15 cellular contexts compared by ENCODE assay signal in the genomic region with DNA sequence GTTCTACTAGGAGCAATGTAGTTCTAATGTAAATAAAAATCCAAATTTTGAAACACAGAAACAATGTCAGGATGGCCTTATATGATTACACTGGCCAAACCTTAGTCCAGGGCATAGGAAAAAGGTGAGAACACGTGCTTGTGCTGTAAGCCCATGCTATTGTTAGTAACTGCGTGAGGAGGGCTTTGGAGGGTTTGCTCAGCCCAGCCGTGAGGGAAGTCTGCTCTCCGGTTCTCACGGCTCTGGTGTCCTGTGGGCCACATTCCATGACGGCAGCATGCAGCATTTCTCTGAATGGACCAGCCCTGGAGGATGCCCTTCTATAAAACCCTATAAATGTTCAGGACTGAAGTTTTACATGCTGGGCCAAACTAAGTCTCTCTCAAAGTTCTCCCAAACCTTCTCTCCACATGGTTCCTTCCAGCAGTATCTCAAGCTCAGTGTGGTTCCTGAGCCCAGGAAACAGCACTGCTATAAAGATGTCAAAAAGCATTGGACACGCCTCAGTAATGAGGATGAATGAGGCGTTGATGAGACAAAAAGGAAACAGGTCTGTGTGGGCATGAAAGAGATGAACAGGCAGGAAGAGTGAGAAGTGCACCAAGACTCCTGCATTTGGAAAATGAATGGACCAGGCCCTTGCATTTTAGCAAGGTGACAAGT.
DNase-seq lines count a peak whose midpoint lies in the region; ATAC-seq and TF ChIP-seq lines count a peak whose summit lies in the region.
"Had no signal": no experiment of that assay in that cellular context is flagged by ENCODE, and none has a peak within 500 bp of the region (broad histone marks: within the 10 kb centered on the region; RNA-seq: fewer than 3 reads in every experiment).

No MANE protein-coding gene starts in this region.

- TF ChIP-seq POLR2A in stomach (IDR thresholded peaks at IDR 0.05) (no peak), gastroesophageal sphincter (IDR thresholded peaks at IDR 0.05) (no peak)

- H3K9me3 ChIP-seq in stomach (no peaks in the 10 kb centered on the region), gastroesophageal sphincter (no peaks in the 10 kb centered on the region)
- H3K9me3 ChIP-seq: Caco-2 had no signal

- intact Hi-C loops in dorsolateral prefrontal cortex (cut with DNase I) (no loop called here), stomach (cut with DNase I; ENCODE audit: low total_unique reads) (no loop called here)

- H3K36me3 ChIP-seq in stomach (peaks cover 0 to 18% (median 0%) of the 10 kb centered on the region in 4 donors), gastroesophageal sphincter (peaks cover 0 to 5% of the 10 kb centered on the region in 2 donors)

- H3K4me1 ChIP-seq in stomach (peaks cover 0 to 18% (median 7%) of the 10 kb centered on the region in 4 donors), gastroesophageal sphincter (peaks cover 0 to 8% (median 0%) of the 10 kb centered on the region in 3 donors)
- H3K4me1 ChIP-seq: Caco-2 had no signal

- no peak for TF ChIP-seq CTCF in dorsolateral prefrontal cortex (IDR thresholded peaks at IDR 0.05 in 54 of 56, conservative IDR thresholded peaks at IDR 0.05 in 2 of 56; ENCODE audit: low read depth in 1 of 56, partially characterized antibody in 56 of 56)
- TF ChIP-seq CTCF in stomach (IDR thresholded peaks at IDR 0.05) = no peak
- no peak for TF ChIP-seq CTCF in gastroesophageal sphincter (IDR thresholded peaks at IDR 0.05)

- CTCF ChIA-PET in activated CD8-positive, alpha-beta memory T cell treated with anti-CD3 and anti-CD28 coated beads, Interleukin-2, amount 10 ng/mL, durations not matched to agents 7 days and 5 days (lab: Charles Lee) = interaction anchor here (1.2 kb wide), 1 partner anchor 11 kb away, joined by 6 read pairs; no protein-coding TSS in a partner anchor

- H3K27me3 ChIP-seq in dorsolateral prefrontal cortex (no peaks in the 10 kb centered on the region), stomach (no peaks in the 10 kb centered on the region), gastroesophageal sphincter (peaks cover 12% of the 10 kb centered on the region)

- no peak overlapping the region for H3K4me3 Mint-ChIP-seq in activated CD8-positive, alpha-beta memory T cell treated with anti-CD3 and anti-CD28 coated beads, Interleukin-2, amount 10 ng/mL, durations not matched to agents 7 days and 5 days
- H3K4me3 Mint-ChIP-seq: CD4-positive, CD25-positive, alpha-beta regulatory T cell had no signal

- no peak overlapping the region for H3K27ac Mint-ChIP-seq in activated CD8-positive, alpha-beta memory T cell treated with anti-CD3 and anti-CD28 coated beads, Interleukin-2, amount 10 ng/mL, durations not matched to agents 7 days and 5 days
- H3K27ac Mint-ChIP-seq: CD4-positive, CD25-positive, alpha-beta regulatory T cell had no signal

- H3K9me3 Mint-ChIP-seq in activated CD8-positive, alpha-beta memory T cell treated with anti-CD3 and anti-CD28 coated beads, Interleukin-2, amount 10 ng/mL, durations not matched to agents 7 days and 5 days (ENCODE audit: low read depth) = no peaks in the 10 kb centered on the region
- H3K9me3 Mint-ChIP-seq: CD4-positive, CD25-positive, alpha-beta regulatory T cell had no signal

- no peaks in the 10 kb centered on the region for H3K36me3 Mint-ChIP-seq in activated CD8-positive, alpha-beta memory T cell treated with anti-CD3 and anti-CD28 coated beads, Interleukin-2, amount 10 ng/mL, durations not matched to agents 7 days and 5 days
- H3K36me3 Mint-ChIP-seq: CD4-positive, CD25-positive, alpha-beta regulatory T cell had no signal

- H3K27me3 Mint-ChIP-seq in activated CD8-positive, alpha-beta memory T cell treated with anti-CD3 and anti-CD28 coated beads, Interleukin-2, amount 10 ng/mL, durations not matched to agents 7 days and 5 days = peaks cover 26% of the 10 kb centered on the region

- H3K27ac ChIP-seq in dorsolateral prefrontal cortex (peak overlapping the region in 54 of 59 donors; percentile 5 to 100 (median 60)), stomach (no peak overlapping the region), gastroesophageal sphincter (no peak overlapping the region)

- no peak for ATAC-seq in activated CD8-positive, alpha-beta memory T cell treated with anti-CD3 and anti-CD28 coated beads, Interleukin-2, amount 10 ng/mL, durations not matched to agents 7 days and 5 days
- ATAC-seq in gastroesophageal sphincter = no peak

- no peak overlapping the region for H3K4me3 ChIP-seq in dorsolateral prefrontal cortex
- H3K4me3 ChIP-seq in stomach = no peak overlapping the region
- H3K4me3 ChIP-seq in gastroesophageal sphincter = no peak overlapping the region

- TF ChIP-seq EP300 in stomach (IDR thresholded peaks at IDR 0.05) (no peak), gastroesophageal sphincter (IDR thresholded peaks at IDR 0.05) (no peak)

- in situ Hi-C loops in KBM-7 (cut with MboI; ENCODE audit: low pct_unique_long_range_greater_than_20kb, low sequenced_read_pairs) = no loop called here

- DNase-seq in activated CD8-positive, alpha-beta memory T cell treated with anti-CD3 and anti-CD28 coated beads, Interleukin-2, amount 10 ng/mL, durations not matched to agents 7 days and 5 days = peak; percentile 21
- DNase-seq in activated CD8-positive, alpha-beta memory T cell treated with anti-CD3 and anti-CD28 coated beads, Interleukin-2, amount 50 U/mL, for 48 hours = no peak
- DNase-seq in KBM-7 = peak; percentile 60
- no peak for DNase-seq in dorsolateral prefrontal cortex
- no peak for DNase-seq in kidney glomerular epithelial cell (lab: John Stamatoyannopoulos, UW)
- no peak for DNase-seq in stomach
- DNase-seq: Caco-2; CD4-positive, CD25-positive, alpha-beta regulatory T cell; DMS153; EL; IMR-90; NCI-H1930; NCI-H2171 treated with DMSO at 0.1 percent for 48 hours; NCI-H774 had no signal

- WGBS in stomach, 5 donors = 88 to 96% (median 92%) methylated on average over 8 of the region's 8 CpGs
- 80 to 83% methylated on average over 5 to 8 of the region's 8 CpGs for WGBS in gastroesophageal sphincter (ENCODE audit: low coverage in 1 of 2), 2 donors

- H3K4me1 Mint-ChIP-seq in activated CD8-positive, alpha-beta memory T cell treated with anti-CD3 and anti-CD28 coated beads, Interleukin-2, amount 10 ng/mL, durations not matched to agents 7 days and 5 days = peaks cover 38% of the 10 kb centered on the region

Comparison
In these comparisons a context has a peak if more than half of its experiments do, and no peak if none do; other contexts are left out.
1. DNase-seq: peak in activated CD8-positive, alpha-beta memory T cell treated with anti-CD3 and anti-CD28 coated beads, Interleukin-2, amount 10 ng/mL, durations not matched to agents 7 days and 5 days (single experiment) and KBM-7 (single experiment); none in activated CD8-positive, alpha-beta memory T cell treated with anti-CD3 and anti-CD28 coated beads, Interleukin-2, amount 50 U/mL, for 48 hours (single experiment), dorsolateral prefrontal cortex (0 of 10), kidney glomerular epithelial cell (single experiment) and stomach (single experiment).
2. H3K27ac ChIP-seq: peak in dorsolateral prefrontal cortex (54 of 59); none in stomach (0 of 5) and gastroesophageal sphincter (0 of 4).